22 cellular contexts compared by ENCODE assay signal in the genomic region with DNA sequence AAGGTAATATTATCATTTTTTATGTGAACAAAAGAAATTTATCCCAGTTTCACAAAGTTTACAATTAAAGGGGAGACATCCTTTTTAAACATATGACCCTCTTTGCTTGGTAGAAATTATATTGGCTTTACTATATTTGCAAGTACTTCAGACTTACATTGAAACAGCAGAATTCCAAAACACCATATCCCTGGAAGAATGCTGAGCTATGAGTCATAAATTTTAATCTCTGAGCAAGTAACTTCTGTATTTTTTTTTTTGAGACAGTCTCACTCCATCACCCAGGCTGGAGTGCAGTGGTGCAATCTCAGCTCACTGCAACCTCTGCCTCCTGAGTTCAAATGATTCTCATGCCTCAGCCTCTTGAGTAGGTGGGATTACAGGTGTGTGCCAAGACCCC.
DNase-seq lines count a peak whose midpoint lies in the region; ATAC-seq and TF ChIP-seq lines count a peak whose summit lies in the region.
"Had no signal": no experiment of that assay in that cellular context is flagged by ENCODE, and none has a peak within 500 bp of the region (broad histone marks: within the 10 kb centered on the region; RNA-seq: fewer than 3 reads in every experiment).

No MANE protein-coding gene starts in this region.

- no peaks in the 10 kb centered on the region for H3K4me1 ChIP-seq in CD8-positive, alpha-beta T cell (ENCODE audit: insufficient read depth, low read length)
- H3K4me1 ChIP-seq: gastroesophageal sphincter had no signal

- H3K27ac Mint-ChIP-seq in CD8-positive, alpha-beta T cell, result no peak overlapping the region
- H3K27ac Mint-ChIP-seq: activated CD8-positive, alpha-beta T cell treated with anti-CD3 and anti-CD28 coated beads for 36 hours; activated naive CD8-positive, alpha-beta T cell treated with anti-CD3 and anti-CD28 coated beads for 36 hours; endodermal cell had no signal

- no peak overlapping the region for H3K4me3 ChIP-seq in CD8-positive, alpha-beta T cell (ENCODE audit: low read depth, low read length)
- H3K4me3 ChIP-seq: gastroesophageal sphincter had no signal

- no peak for ATAC-seq in CD8-positive, alpha-beta T cell
- no peak for ATAC-seq in GM19463 (IDR thresholded peaks at IDR 0.05; ENCODE audit: unreplicated experiment)
- ATAC-seq: activated CD8-positive, alpha-beta T cell treated with anti-CD3 and anti-CD28 coated beads for 36 hours; gastroesophageal sphincter had no signal

- H3K9me3 Mint-ChIP-seq in CD8-positive, alpha-beta T cell, result peaks cover 2% of the 10 kb centered on the region
- H3K9me3 Mint-ChIP-seq: activated CD8-positive, alpha-beta T cell treated with anti-CD3 and anti-CD28 coated beads for 36 hours; endodermal cell had no signal

- POLR2A ChIA-PET in CD8-positive, alpha-beta T cell (lab: Charles Lee), result no interaction called here

- H3K27me3 Mint-ChIP-seq in CD8-positive, alpha-beta T cell (ENCODE audit: low read depth), result no peaks in the 10 kb centered on the region
- H3K27me3 Mint-ChIP-seq: activated CD8-positive, alpha-beta T cell treated with anti-CD3 and anti-CD28 coated beads for 36 hours; activated naive CD8-positive, alpha-beta T cell treated with anti-CD3 and anti-CD28 coated beads for 36 hours had no signal

- no peaks in the 10 kb centered on the region for H3K4me1 Mint-ChIP-seq in CD8-positive, alpha-beta T cell (ENCODE audit: low read depth)
- H3K4me1 Mint-ChIP-seq: activated naive CD8-positive, alpha-beta T cell treated with anti-CD3 and anti-CD28 coated beads for 36 hours; endodermal cell had no signal

- H3K9me3 ChIP-seq in CD8-positive, alpha-beta T cell (ENCODE audit: low read length), result no peaks in the 10 kb centered on the region
- H3K9me3 ChIP-seq: gastroesophageal sphincter had no signal

- no peak overlapping the region for H3K4me3 Mint-ChIP-seq in CD8-positive, alpha-beta T cell
- H3K4me3 Mint-ChIP-seq: activated CD8-positive, alpha-beta T cell treated with anti-CD3 and anti-CD28 coated beads for 36 hours; activated naive CD8-positive, alpha-beta T cell treated with anti-CD3 and anti-CD28 coated beads for 36 hours; endodermal cell had no signal

- no peaks in the 10 kb centered on the region for H3K27me3 ChIP-seq in CD8-positive, alpha-beta T cell (ENCODE audit: insufficient read depth, low read length)
- H3K27me3 ChIP-seq: gastroesophageal sphincter had no signal

- DNase-seq in EL, result peak; percentile 46
- peak; percentile 7 for DNase-seq in RPMI7951 (ENCODE audit: low read depth)
- peak; percentile 9 for DNase-seq in fibroblast of gingiva (ENCODE audit: low read depth)
- DNase-seq in renal cortical epithelial cell (ENCODE audit: low read depth), result peak; percentile 23
- DNase-seq in GM19238 (ENCODE audit: insufficient read length, low spot score), result no peak
- no peak for DNase-seq in CD8-positive, alpha-beta T cell
- DNase-seq in T-helper 1 cell, result no peak
- DNase-seq: activated CD8-positive, alpha-beta T cell treated with anti-CD3 and anti-CD28 coated beads for 36 hours; activated naive CD8-positive, alpha-beta T cell treated with anti-CD3 and anti-CD28 coated beads for 36 hours; activated T-cell treated with anti-CD3 and anti-CD28 coated beads, Interleukin-2, amount 50 U/mL, for 48 hours; C1 segment of cervical spinal cord; cerebellar nuclear complex; DMS153; endodermal cell; NCI-H2081 treated with DMSO at 0.1 percent for 48 hours; NCI-H524 treated with DMSO at 0.1 percent for 48 hours; SHP77 treated with DMSO at 0.1 percent for 48 hours; small intestine; stimulated activated CD4-positive, alpha-beta T cell treated with anti-CD3 and anti-CD28 coated beads, Interleukin-4, amount 100 ng/mL, for 24 hours; T-helper 2 cell had no signal

- TF ChIP-seq CTCF in CD8-positive, alpha-beta T cell (IDR thresholded peaks at IDR 0.05), result no peak

- peaks cover 30% of the 10 kb centered on the region for H3K36me3 Mint-ChIP-seq in CD8-positive, alpha-beta T cell

- no peaks in the 10 kb centered on the region for H3K36me3 ChIP-seq in CD8-positive, alpha-beta T cell (ENCODE audit: insufficient read depth, low read length)
- H3K36me3 ChIP-seq: gastroesophageal sphincter had no signal

- no peak overlapping the region for H3K27ac ChIP-seq in CD8-positive, alpha-beta T cell (ENCODE audit: low read depth, low read length)
- H3K27ac ChIP-seq: gastroesophageal sphincter had no signal

- intact Hi-C loops in CD8-positive, alpha-beta T cell (cut with DNase I, micrococcal nuclease), result no loop called here

- CTCF ChIA-PET in CD8-positive, alpha-beta T cell (lab: Charles Lee), result no interaction called here

Comparison
In these comparisons a context has a peak if more than half of its experiments do, and no peak if none do; other contexts are left out.
1. DNase-seq: peak in EL (single experiment), RPMI7951 (single experiment), fibroblast of gingiva (single experiment) and renal cortical epithelial cell (single experiment); none in GM19238 (single experiment), CD8-positive, alpha-beta T cell (0 of 7) and T-helper 1 cell (0 of 5).